ENCODE assay signal across 9 cellular contexts in the genomic region with DNA sequence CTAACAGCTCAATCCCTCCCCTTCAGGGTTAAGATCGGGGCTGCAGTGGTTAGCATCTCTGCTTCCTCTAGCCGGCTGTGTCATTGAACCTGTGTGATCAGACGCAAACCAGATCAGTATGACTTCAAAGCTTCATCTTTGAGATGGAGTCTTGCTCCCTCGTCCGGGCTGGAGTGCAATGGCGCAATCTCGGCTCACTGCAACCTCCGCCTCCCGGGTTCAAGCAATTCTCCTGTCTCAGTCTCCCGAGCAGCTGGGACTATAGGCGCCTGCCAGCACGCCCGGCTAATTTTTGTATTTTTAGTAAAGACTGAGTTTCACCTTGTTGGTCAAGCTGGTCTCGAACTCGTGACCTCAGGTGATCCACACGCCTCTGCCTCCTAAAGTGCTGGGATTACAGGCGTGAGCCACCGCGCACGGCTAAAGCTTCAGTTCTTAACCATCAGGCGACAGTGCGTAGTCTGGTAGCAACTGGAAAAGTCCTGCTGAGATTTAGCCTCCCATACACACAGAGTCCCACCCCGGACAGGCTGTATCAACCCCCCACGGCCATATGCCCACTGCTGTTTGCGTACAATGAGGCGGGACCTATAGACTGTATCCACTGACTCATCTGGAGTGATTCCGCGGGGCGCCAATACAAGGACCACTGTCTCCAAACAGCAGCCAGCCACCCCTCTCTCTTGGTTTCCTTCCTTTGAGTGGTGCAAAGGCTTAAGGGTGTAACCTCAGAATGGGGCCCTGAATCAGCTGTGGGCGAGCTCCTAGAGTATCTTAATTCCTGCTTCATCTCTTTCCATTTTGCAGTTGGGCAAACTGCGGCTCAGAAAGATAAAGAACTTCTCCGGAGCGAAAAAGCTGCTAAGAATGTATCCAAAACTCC. TPM values are rescaled to one million over a fixed set of nuclear protein-coding genes. Genes with fewer than 3 reads are reported as not detected.
DNase-seq lines count a peak whose midpoint lies in the region; ATAC-seq and TF ChIP-seq lines count a peak whose summit lies in the region.
"Had no signal": no experiment of that assay in that cellular context is flagged by ENCODE, and none has a peak within 500 bp of the region (broad histone marks: within the 10 kb centered on the region; RNA-seq: fewer than 3 reads in every experiment).

No MANE protein-coding gene starts in this region.

- H3K36me3 Mint-ChIP-seq in Caco-2 (ENCODE audit: insufficient read depth, unreplicated experiment): peaks cover 18% of the 10 kb centered on the region

- TF ChIP-seq EP300 in ovary (IDR thresholded peaks at IDR 0.05): no peak
- TF ChIP-seq EP300 in tibial nerve (IDR thresholded peaks at IDR 0.05): no peak

- no peaks in the 10 kb centered on the region for H3K27me3 Mint-ChIP-seq in Caco-2 (ENCODE audit: insufficient read depth, unreplicated experiment)

- TF ChIP-seq POLR2A in ovary (IDR thresholded peaks at IDR 0.05) (no peak), tibial nerve (IDR thresholded peaks at IDR 0.05) (no peak)

- ATAC-seq in GM21360 (IDR thresholded peaks at IDR 0.05; ENCODE audit: unreplicated experiment): peak; percentile 33

- POLR2A ChIA-PET in Caco-2 (lab: Charles Lee): interaction anchor here (0.7 to 1.9 kb wide), 4 partner anchors 27 to 128 kb away, joined by 3 to 19 read pairs (median 4); a partner anchor contains a TSS

- peak overlapping the region; percentile 52 to 87 for H3K27ac ChIP-seq in ovary
- peak overlapping the region; percentile 95 to 100 (median 96) for H3K27ac ChIP-seq in tibial nerve

- H3K36me3 ChIP-seq in Caco-2 (ENCODE audit: control insufficient read depth, insufficient read depth, low read length) (no peaks in the 10 kb centered on the region), ovary (no peaks in the 10 kb centered on the region), tibial nerve (no peaks in the 10 kb centered on the region)

- H3K9me3 ChIP-seq in Caco-2: no peaks in the 10 kb centered on the region
- H3K9me3 ChIP-seq in ovary: no peaks in the 10 kb centered on the region
- no peaks in the 10 kb centered on the region for H3K9me3 ChIP-seq in tibial nerve

- H3K4me3 Mint-ChIP-seq in Caco-2 (ENCODE audit: unreplicated experiment): peak overlapping the region; percentile 84

- H3K4me3 ChIP-seq in Caco-2 (ENCODE audit: low read depth, low read length) (peak overlapping the region; percentile 85), ovary (peak overlapping the region; percentile 98), tibial nerve (peak overlapping the region; percentile 61 to 99 (median 78))

- peaks cover 18% of the 10 kb centered on the region for H3K4me1 ChIP-seq in Caco-2
- H3K4me1 ChIP-seq in ovary (ENCODE audit: insufficient read depth): peaks cover 6% of the 10 kb centered on the region
- H3K4me1 ChIP-seq in tibial nerve: peaks cover 0 to 22% (median 3%) of the 10 kb centered on the region in 4 donors

- H3K27me3 ChIP-seq in Caco-2 (replicated peaks; ENCODE audit: control insufficient read depth, insufficient read depth, low read length) (no peaks in the 10 kb centered on the region), ovary (no peaks in the 10 kb centered on the region), tibial nerve (no peaks in the 10 kb centered on the region)

- H3K4me1 Mint-ChIP-seq in Caco-2 (ENCODE audit: low read depth, unreplicated experiment): peaks cover 20% of the 10 kb centered on the region

- DNase-seq in Caco-2: peak; percentile 36 to 75
- peak; percentile 91 for DNase-seq in HT1080 (ENCODE audit: low read depth)
- peak; percentile 68 to 89 for DNase-seq in SHP77 (lab: John Stamatoyannopoulos, UW)
- DNase-seq in activated naive CD4-positive, alpha-beta T cell treated with Interleukin-2 at 50 U/mL for 16 hours: peak; percentile 77
- DNase-seq in globus pallidus (ENCODE audit: low spot score): peak; percentile 6
- DNase-seq in ovary: peak; percentile 27 to 59 (median 49)
- peak; percentile 18 to 48 for DNase-seq in tibial nerve (ENCODE audit: low spot score in 2 of 2)

- CTCF ChIA-PET in Caco-2 (lab: Charles Lee): interaction anchor here (0.5 to 2.0 kb wide), 5 partner anchors 28 to 393 kb away, joined by 3 to 10 read pairs (median 3); a partner anchor contains a TSS

- WGBS in ovary, 3 donors: 0 to 1% (median 1%) methylated on average over 32 to 33 of the region's 33 CpGs
- WGBS in tibial nerve, 2 donors: 2 to 3% methylated on average over 33 of the region's 33 CpGs

- no peaks in the 10 kb centered on the region for H3K9me3 Mint-ChIP-seq in Caco-2 (ENCODE audit: unreplicated experiment)

- intact Hi-C loops in Caco-2 (cut with micrococcal nuclease; ENCODE audit: unreplicated experiment) (loop anchor here (1.0 kb wide), 1 partner anchor 28 kb away; a partner anchor contains a TSS), ovary (cut with DNase I) (no loop called here)

- no peak for TF ChIP-seq CTCF in Caco-2 (IDR thresholded peaks at IDR 0.05; ENCODE audit: insufficient read depth in 1 of 2, low read depth in 1 of 2, low read length in 1 of 2, severe bottlenecking in 1 of 2, unreplicated experiment in 1 of 2)
- no peak for TF ChIP-seq CTCF in ovary (IDR thresholded peaks at IDR 0.05)
- peak in 1 of 5 experiments; percentile 4 for TF ChIP-seq CTCF in tibial nerve (IDR thresholded peaks at IDR 0.05)

- H3K27ac Mint-ChIP-seq in Caco-2 (ENCODE audit: unreplicated experiment): peak overlapping the region; percentile 80

- TSS peak; percentile 81 for BruUV-seq in Caco-2 (replicated peaks; lab: Mats Ljungman, UMichigan)

RNA-seq across cellular contexts. Expression of a gene that starts 23.3 kb away (rescaled TPM):
- not detected in 2 replicates for total RNA-seq in Caco-2 (2022)
- not detected in 2 replicates for total RNA-seq in HT1080 (2014; rRNA removed; shearing (Covaris generic))
- polyA plus RNA-seq in HT1080 (2015; cell fraction: cytosol; rRNA removed): not detected in 2 replicates
- not detected in 2 replicates for polyA plus RNA-seq in HT1080 (2015; cell fraction: nucleus; rRNA removed)
- 10 to 100 TPM in 2 of 7 donors, 1 to 10 TPM in 1, under 1 TPM in 1, not detected in 3; 0.42 to 25.4 (median 14.1) TPM for total RNA-seq in ovary
- under 1 TPM in 1 of 2 donors, not detected in 1; 0.12 TPM for polyA plus RNA-seq in ovary
- total RNA-seq in tibial nerve: 10 to 100 TPM in 1 of 4 donors, 1 to 10 TPM in 3; 4.0 to 60.6 (median 6.0) TPM
- total RNA-seq: frontal cortex had no signal

RNA-seq across cellular contexts. Expression of a gene that starts 27.8 kb away (rescaled TPM):
- total RNA-seq in Caco-2 (2022) (240 and 251 TPM in 2 replicates), ovary (100 to 1,000 TPM; 111 to 238 (median 200) TPM), tibial nerve (100 to 1,000 TPM; 120 to 187 (median 171) TPM)
- 285 and 338 TPM in 2 replicates for total RNA-seq in HT1080 (2014; rRNA removed; shearing (Covaris generic))
- polyA plus RNA-seq in HT1080 (2015; cell fraction: cytosol; rRNA removed): 232 and 245 TPM in 2 replicates
- 204 and 253 TPM in 2 replicates for polyA plus RNA-seq in HT1080 (2015; cell fraction: nucleus; rRNA removed)
- 100 to 1,000 TPM; 113 to 238 TPM for polyA plus RNA-seq in ovary

RNA-seq across cellular contexts. Expression of a gene that starts 47.9 kb away (rescaled TPM):
- total RNA-seq in Caco-2 (2022) (not detected in 2 replicates), ovary (10 to 100 TPM in 2 of 7 donors, 1 to 10 TPM in 1, not detected in 4; 2.6 to 19.2 (median 15.4) TPM), tibial nerve (10 to 100 TPM in 1 of 4 donors, 1 to 10 TPM in 2, under 1 TPM in 1; 0.66 to 47.7 (median 2.2) TPM)
- not detected in 2 replicates for total RNA-seq in HT1080 (2014; rRNA removed; shearing (Covaris generic))
- polyA plus RNA-seq in HT1080 (2015; cell fraction: cytosol; rRNA removed): not detected in 2 replicates
- polyA plus RNA-seq in HT1080 (2015; cell fraction: nucleus; rRNA removed): not detected in 2 replicates
- not detected for polyA plus RNA-seq in ovary
- total RNA-seq: frontal cortex had no signal

Comparison
In these comparisons a context has a peak if more than half of its experiments do, and no peak if none do; other contexts are left out.
1. Peak in every context shown above with its lines: DNase-seq, ATAC-seq, H3K4me3 ChIP-seq and H3K27ac ChIP-seq.
2. DNase-seq: peak in every context shown above with its lines; median percentile 91 in HT1080; 78 in SHP77; 77 in activated naive CD4-positive, alpha-beta T cell treated with Interleukin-2 at 50 U/mL for 16 hours; 56 in Caco-2; 49 in ovary; 33 in tibial nerve; 6 in globus pallidus.